19 cellular contexts compared by ENCODE assay signal in genomic region chr5:134093351-134093750, GRCh38. TPM values are rescaled to one million over a fixed set of nuclear protein-coding genes. Genes with fewer than 3 reads are reported as not detected.
"Had no signal": no experiment of that assay in that cellular context is flagged by ENCODE, and none has a peak within 500 bp of the region (broad histone marks: within the 10 kb centered on the region; RNA-seq: fewer than 3 reads in every experiment).

No MANE protein-coding gene starts in this region.

- H3K4me1 ChIP-seq: prostate gland had no signal

- H3K27ac Mint-ChIP-seq: memory B cell, natural killer cell, WTC11 had no signal

- H3K36me3 Mint-ChIP-seq: memory B cell, natural killer cell, WTC11 had no signal

- H3K27me3 ChIP-seq: ascending aorta, dorsolateral prefrontal cortex had no signal

- H3K27me3 Mint-ChIP-seq: memory B cell had no signal

- H3K4me3 Mint-ChIP-seq: memory B cell, natural killer cell, WTC11 had no signal

- H3K9me3 ChIP-seq: ascending aorta, esophagus squamous epithelium, mucosa of descending colon, prostate gland had no signal

- ATAC-seq: left ventricle myocardium superior, natural killer cell, right cardiac atrium, WTC11 had no signal

- DNase-seq: activated CD4-positive, alpha-beta T cell treated with anti-CD3 and anti-CD28 coated beads for 4 hours; activated CD8-positive, alpha-beta memory T cell treated with anti-CD3 and anti-CD28 coated beads, Interleukin-2, amount 50 U/mL, for 48 hours; activated gamma-delta T cell; activated T-cell treated with anti-CD3 and anti-CD28 coated beads, Interleukin-2, amount 50 U/mL, for 72 hours; dorsolateral prefrontal cortex; esophagus squamous epithelium; hypothalamus; left ventricle myocardium superior; natural killer cell; occipital lobe; right cardiac atrium; stimulated activated CD4-positive, alpha-beta T cell treated with anti-CD3 and anti-CD28 coated beads, Interleukin-4, amount 100 ng/mL, for 24 hours; stimulated activated naive CD8-positive, alpha-beta T cell treated with anti-CD3 and anti-CD28 coated beads, Interleukin-15, Interleukin-2, amounts not matched to agents 100 U/mL and 50 U/mL, for 24 hours had no signal

- H3K27ac ChIP-seq: ascending aorta, dorsolateral prefrontal cortex, esophagus squamous epithelium, prostate gland, skin epidermis had no signal

- H3K36me3 ChIP-seq: ascending aorta, esophagus squamous epithelium, prostate gland had no signal

- H3K9me3 Mint-ChIP-seq: activated T-cell treated with anti-CD3 and anti-CD28 coated beads, Interleukin-2, amount 50 U/mL, for 72 hours; memory B cell; natural killer cell; WTC11 had no signal

- H3K4me3 ChIP-seq: ascending aorta, dorsolateral prefrontal cortex, esophagus squamous epithelium, mucosa of descending colon, prostate gland, skin epidermis had no signal

RNA-seq across cellular contexts. Expression of gene TCF7, which starts 21.1 kb away (rescaled TPM):
- total RNA-seq: occipital lobe had no signal
